ENCODE assay signal across 25 cellular contexts in genomic region chr10:4691301-4691700, GRCh38.
DNase-seq lines count a peak whose midpoint lies in the region; ATAC-seq and TF ChIP-seq lines count a peak whose summit lies in the region.
"Had no signal": no experiment of that assay in that cellular context is flagged by ENCODE, and none has a peak within 500 bp of the region (broad histone marks: within the 10 kb centered on the region; RNA-seq: fewer than 3 reads in every experiment).

No MANE protein-coding gene starts in this region.

- H3K36me3 Mint-ChIP-seq in MCF 10A (ENCODE audit: insufficient read depth, unreplicated experiment) = no peaks in the 10 kb centered on the region
- H3K36me3 Mint-ChIP-seq: activated naive CD4-positive, alpha-beta T cell treated with anti-CD3 and anti-CD28 coated beads, Interleukin-2, amount 50 U/mL, for 24 hours; natural killer cell; stimulated activated effector memory CD8-positive, alpha-beta T cell treated with anti-CD3 and anti-CD28 coated beads, Interleukin-12 subunit alpha, Interleukin-12 subunit beta, amount 100 ng/mL, for 72 hours; WTC11 had no signal

- intact Hi-C loops in MCF 10A (cut with micrococcal nuclease) (no loop called here), breast epithelium (cut with DNase I; ENCODE audit: low total_unique reads) (no loop called here), vagina (cut with DNase I) (no loop called here)

- CTCF ChIA-PET in MCF 10A (lab: Yijun Ruan, JAX) = interaction anchor here (0.7 to 1.3 kb wide), 2 partner anchors 76 to 556 kb away, joined by 3 to 5 read pairs; no protein-coding TSS in a partner anchor

- H3K4me3 ChIP-seq in breast epithelium (no peak overlapping the region), SJSA1 (no peak overlapping the region), vagina (no peak overlapping the region)

- peak overlapping the region; percentile 97 for H3K27ac Mint-ChIP-seq in MCF 10A (ENCODE audit: low read depth, unreplicated experiment)
- H3K27ac Mint-ChIP-seq: activated naive CD4-positive, alpha-beta T cell treated with anti-CD3 and anti-CD28 coated beads, Interleukin-2, amount 50 U/mL, for 24 hours; activated T-helper 17 cell treated with anti-CD3 and anti-CD28 coated beads, Interleukin-2, amount 50 U/mL, for 72 hours; natural killer cell; stimulated activated effector memory CD8-positive, alpha-beta T cell treated with anti-CD3 and anti-CD28 coated beads, Interleukin-12 subunit alpha, Interleukin-12 subunit beta, amount 100 ng/mL, for 72 hours; WTC11 had no signal

- no peaks in the 10 kb centered on the region for H3K36me3 ChIP-seq in breast epithelium
- H3K36me3 ChIP-seq in SJSA1 = no peaks in the 10 kb centered on the region
- H3K36me3 ChIP-seq in vagina = no peaks in the 10 kb centered on the region

- peaks cover 33% of the 10 kb centered on the region for H3K4me1 Mint-ChIP-seq in MCF 10A (ENCODE audit: insufficient read depth, unreplicated experiment)
- H3K4me1 Mint-ChIP-seq: natural killer cell; stimulated activated effector memory CD8-positive, alpha-beta T cell treated with anti-CD3 and anti-CD28 coated beads, Interleukin-12 subunit alpha, Interleukin-12 subunit beta, amount 100 ng/mL, for 72 hours; WTC11 had no signal

- H3K27ac ChIP-seq in breast epithelium (no peak overlapping the region), SJSA1 (peak overlapping the region; percentile 58), foreskin keratinocyte (peak overlapping the region; percentile 75), vagina (peak overlapping the region; percentile 46)

- no peak for TF ChIP-seq CTCF in MCF 10A (IDR thresholded peaks at IDR 0.05; ENCODE audit: unreplicated experiment)
- no peak for TF ChIP-seq CTCF in breast epithelium (IDR thresholded peaks at IDR 0.05)
- no peak for TF ChIP-seq CTCF in foreskin keratinocyte (conservative IDR thresholded peaks at IDR 0.05)
- TF ChIP-seq CTCF in vagina (IDR thresholded peaks at IDR 0.05) = no peak

- DNase-seq in MCF 10A (ENCODE audit: unreplicated experiment) (no peak), breast epithelium (ENCODE audit: low spot score in 2 of 2) (no peak), SJSA1 (ENCODE audit: low read depth in 1 of 2, low spot score in 2 of 2) (no peak), foreskin keratinocyte (no peak), vagina (ENCODE audit: extremely low spot score in 2 of 2) (no peak), Ammon's horn (ENCODE audit: low spot score) (no peak), GF-D8 (lab: John Stamatoyannopoulos, UW) (no peak)
- DNase-seq: activated CD8-positive, alpha-beta memory T cell treated with anti-CD3 and anti-CD28 coated beads, Interleukin-2, amount 50 U/mL, for 4 hours; C1 segment of cervical spinal cord; dermis blood vessel endothelial cell; DND-41; midbrain; natural killer cell; NCI-H2081; NCI-H510A treated with DMSO at 0.1 percent for 48 hours; small intestine; stimulated activated CD4-positive, alpha-beta T cell treated with anti-CD3 and anti-CD28 coated beads, Interleukin-2, amount 100 ng/mL, for 24 hours; SW 1271; T1000 had no signal

- no peak overlapping the region for H3K4me3 Mint-ChIP-seq in MCF 10A (ENCODE audit: unreplicated experiment)
- H3K4me3 Mint-ChIP-seq: activated naive CD4-positive, alpha-beta T cell treated with anti-CD3 and anti-CD28 coated beads, Interleukin-2, amount 50 U/mL, for 24 hours; activated T-helper 17 cell treated with anti-CD3 and anti-CD28 coated beads, Interleukin-2, amount 50 U/mL, for 72 hours; natural killer cell; stimulated activated effector memory CD8-positive, alpha-beta T cell treated with anti-CD3 and anti-CD28 coated beads, Interleukin-12 subunit alpha, Interleukin-12 subunit beta, amount 100 ng/mL, for 72 hours; WTC11 had no signal

- ATAC-seq in foreskin keratinocyte (peak; percentile 4), GM19397 (IDR thresholded peaks at IDR 0.05; ENCODE audit: unreplicated experiment) (no peak)
- ATAC-seq: activated T-helper 17 cell treated with anti-CD3 and anti-CD28 coated beads, Interleukin-2, amount 50 U/mL, for 72 hours; left lobe of liver; natural killer cell; stimulated activated effector memory CD8-positive, alpha-beta T cell treated with anti-CD3 and anti-CD28 coated beads, Interleukin-12 subunit alpha, Interleukin-12 subunit beta, amount 100 ng/mL, for 72 hours; WTC11 had no signal

- H3K9me3 ChIP-seq in breast epithelium = no peaks in the 10 kb centered on the region
- H3K9me3 ChIP-seq in SJSA1 (replicated peaks) = no peaks in the 10 kb centered on the region; the same call in 1 of the 2 replicates
- no peaks in the 10 kb centered on the region for H3K9me3 ChIP-seq in vagina

- H3K27me3 ChIP-seq in breast epithelium (no peaks in the 10 kb centered on the region), SJSA1 (replicated peaks) (no peaks in the 10 kb centered on the region), foreskin keratinocyte (no peaks in the 10 kb centered on the region), vagina (no peaks in the 10 kb centered on the region)

- H3K27me3 Mint-ChIP-seq in MCF 10A (ENCODE audit: insufficient read depth, unreplicated experiment) = no peaks in the 10 kb centered on the region
- H3K27me3 Mint-ChIP-seq: activated T-helper 17 cell treated with anti-CD3 and anti-CD28 coated beads, Interleukin-2, amount 50 U/mL, for 72 hours had no signal

- POLR2A ChIA-PET in MCF 10A (lab: Yijun Ruan, JAX) = interaction anchor here (0.7 to 4.5 kb wide), 14 partner anchors 10 to 1301 kb away, joined by 3 to 26 read pairs (median 6); partner anchors contain the start of gene KLF6

- H3K4me1 ChIP-seq in breast epithelium (no peaks in the 10 kb centered on the region), SJSA1 (replicated peaks) (peaks cover 24% of the 10 kb centered on the region), foreskin keratinocyte (peaks cover 40% of the 10 kb centered on the region), vagina (peaks cover 13% of the 10 kb centered on the region)

- BruUV-seq in MCF 10A (replicated peaks; lab: Mats Ljungman, UMichigan) = no TSS peak

- H3K9me3 Mint-ChIP-seq in MCF 10A (ENCODE audit: unreplicated experiment) = no peaks in the 10 kb centered on the region
- H3K9me3 Mint-ChIP-seq: activated naive CD4-positive, alpha-beta T cell treated with anti-CD3 and anti-CD28 coated beads, Interleukin-2, amount 50 U/mL, for 24 hours; activated T-helper 17 cell treated with anti-CD3 and anti-CD28 coated beads, Interleukin-2, amount 50 U/mL, for 72 hours; natural killer cell; stimulated activated effector memory CD8-positive, alpha-beta T cell treated with anti-CD3 and anti-CD28 coated beads, Interleukin-12 subunit alpha, Interleukin-12 subunit beta, amount 100 ng/mL, for 72 hours had no signal

- TF ChIP-seq POLR2A in breast epithelium (IDR thresholded peaks at IDR 0.05) (no peak), vagina (IDR thresholded peaks at IDR 0.05) (no peak)

Comparison
In these comparisons a context has a peak if more than half of its experiments do, and no peak if none do; other contexts are left out.
1. H3K27ac ChIP-seq: peak in SJSA1 (single experiment), foreskin keratinocyte (single experiment) and vagina (single experiment); none in breast epithelium (0 of 2).